Comparison of ENCODE assay signal across 20 cellular contexts in genomic region chr13:44223785-44224432, GRCh38.
DNase-seq lines count a peak whose midpoint lies in the region; ATAC-seq and TF ChIP-seq lines count a peak whose summit lies in the region.
"Had no signal": no experiment of that assay in that cellular context is flagged by ENCODE, and none has a peak within 500 bp of the region (broad histone marks: within the 10 kb centered on the region; RNA-seq: fewer than 3 reads in every experiment).

No MANE protein-coding gene starts in this region.

- no peak overlapping the region for H3K4me3 ChIP-seq in heart right ventricle
- H3K4me3 ChIP-seq in right atrium auricular region: no peak overlapping the region
- no peak overlapping the region for H3K4me3 ChIP-seq in gastrocnemius medialis
- H3K4me3 ChIP-seq in uterus: no peak overlapping the region
- H3K4me3 ChIP-seq: A549, GM12878 had no signal

- H3K9me3 ChIP-seq in heart right ventricle (no peaks in the 10 kb centered on the region), right atrium auricular region (no peaks in the 10 kb centered on the region), gastrocnemius medialis (no peaks in the 10 kb centered on the region), uterus (no peaks in the 10 kb centered on the region)
- H3K9me3 ChIP-seq: SK-N-SH had no signal

- no peak for DNase-seq in heart right ventricle
- DNase-seq in left ventricle myocardium superior: no peak
- no peak for DNase-seq in right atrium auricular region (ENCODE audit: low spot score)
- no peak for DNase-seq in gastrocnemius medialis
- DNase-seq in uterus: no peak
- no peak for DNase-seq in stimulated activated naive CD8-positive, alpha-beta T cell treated with anti-CD3 and anti-CD28 coated beads, Interleukin-15, amount 100 ng/mL, for 72 hours
- DNase-seq in posterior cingulate gyrus: no peak
- DNase-seq: activated CD4-positive, alpha-beta T cell treated with anti-CD3 and anti-CD28 coated beads, Interleukin-2, amount 50 U/mL, for 48 hours; activated T-cell treated with anti-CD3 and anti-CD28 coated beads, Interleukin-2, amount 50 U/mL, for 4 hours; CD4-positive, CD25-positive, alpha-beta regulatory T cell; EL; H7; head of caudate nucleus; NCI-H146; NCI-H524 treated with DMSO at 0.1 percent for 48 hours; OCI-M1; SK-N-SH had no signal

- 8 to 54% methylated on average over 2 of the region's 2 CpGs for WGBS in heart right ventricle, 2 donors

- no peaks in the 10 kb centered on the region for H3K27me3 Mint-ChIP-seq in stimulated activated naive CD8-positive, alpha-beta T cell treated with anti-CD3 and anti-CD28 coated beads, Interleukin-15, amount 100 ng/mL, for 72 hours

- no peaks in the 10 kb centered on the region for H3K27me3 ChIP-seq in heart right ventricle
- no peaks in the 10 kb centered on the region for H3K27me3 ChIP-seq in right atrium auricular region
- H3K27me3 ChIP-seq in gastrocnemius medialis: no peaks in the 10 kb centered on the region
- no peaks in the 10 kb centered on the region for H3K27me3 ChIP-seq in uterus

- TF ChIP-seq POLR2A in gastrocnemius medialis (IDR thresholded peaks at IDR 0.05): no peak
- TF ChIP-seq POLR2A in uterus (IDR thresholded peaks at IDR 0.05): no peak

- H3K27ac ChIP-seq in heart right ventricle (peak overlapping the region; percentile 5 to 71 (median 63)), right atrium auricular region (peak overlapping the region; percentile 61 to 69), gastrocnemius medialis (peak overlapping the region; percentile 66 to 78 (median 72)), uterus (peak overlapping the region; percentile 80 to 98)

- peaks cover 2 to 42% (median 22%) of the 10 kb centered on the region in 9 donors for H3K4me1 ChIP-seq in heart right ventricle
- H3K4me1 ChIP-seq in right atrium auricular region: peaks cover 0 to 41% of the 10 kb centered on the region in 2 donors
- peaks cover 25 to 49% of the 10 kb centered on the region in 2 donors for H3K4me1 ChIP-seq in gastrocnemius medialis
- peaks cover 5 to 29% of the 10 kb centered on the region in 2 donors for H3K4me1 ChIP-seq in uterus

- in situ Hi-C loops in gastrocnemius medialis (cut with MboI; ENCODE audit: low sequenced_read_pairs in 4 of 4): loop anchor here in 1 of 4 donors (25.0 kb wide), 1 partner anchor 312 kb away; no protein-coding TSS in a partner anchor

- TF ChIP-seq CTCF in heart right ventricle (IDR thresholded peaks at IDR 0.05) (no peak), right atrium auricular region (IDR thresholded peaks at IDR 0.05) (no peak), gastrocnemius medialis (IDR thresholded peaks at IDR 0.05 in 4 of 5, conservative IDR thresholded peaks at IDR 0.05 in 1 of 5) (no peak), uterus (IDR thresholded peaks at IDR 0.05) (peak in 1 of 4 experiments; percentile 2)

- no peaks in the 10 kb centered on the region for H3K9me3 Mint-ChIP-seq in stimulated activated naive CD8-positive, alpha-beta T cell treated with anti-CD3 and anti-CD28 coated beads, Interleukin-15, amount 100 ng/mL, for 72 hours
- H3K9me3 Mint-ChIP-seq: activated T-cell treated with anti-CD3 and anti-CD28 coated beads, Interleukin-2, amount 50 U/mL, for 4 hours had no signal

- peak in 1 of 8 donors; percentile 60 for ATAC-seq in heart right ventricle
- ATAC-seq in left ventricle myocardium superior: no peak
- no peak for ATAC-seq in gastrocnemius medialis
- no peak for ATAC-seq in GM21360 (IDR thresholded peaks at IDR 0.05; ENCODE audit: unreplicated experiment)
- no peak for ATAC-seq in stimulated activated naive CD8-positive, alpha-beta T cell treated with anti-CD3 and anti-CD28 coated beads, Interleukin-15, amount 100 ng/mL, for 72 hours
- ATAC-seq: A549; activated T-cell treated with anti-CD3 and anti-CD28 coated beads, Interleukin-2, amount 50 U/mL, for 4 hours; GM12878 had no signal

- H3K27ac Mint-ChIP-seq in stimulated activated naive CD8-positive, alpha-beta T cell treated with anti-CD3 and anti-CD28 coated beads, Interleukin-15, amount 100 ng/mL, for 72 hours: peak overlapping the region in 1 of 2 donors; percentile 57
- H3K27ac Mint-ChIP-seq: CD4-positive, CD25-positive, alpha-beta regulatory T cell had no signal

- intact Hi-C loops in heart right ventricle (cut with DNase I): loop anchor here in 2 of 10 donors (1.0 to 5.0 kb wide), 2 partner anchors 12 to 82 kb away; no protein-coding TSS in a partner anchor
- intact Hi-C loops in left ventricle myocardium superior (cut with micrococcal nuclease): no loop called here
- intact Hi-C loops in gastrocnemius medialis (cut with DNase I; ENCODE audit: low total_unique reads): no loop called here
- intact Hi-C loops in uterus (cut with DNase I; ENCODE audit: low total_unique reads): no loop called here
- intact Hi-C loops in posterior cingulate gyrus (cut with DNase I): loop anchor here (10.0 kb wide), 1 partner anchor 79 kb away; no protein-coding TSS in a partner anchor

- no peaks in the 10 kb centered on the region for H3K36me3 ChIP-seq in heart right ventricle
- no peaks in the 10 kb centered on the region for H3K36me3 ChIP-seq in right atrium auricular region
- no peaks in the 10 kb centered on the region for H3K36me3 ChIP-seq in gastrocnemius medialis
- no peaks in the 10 kb centered on the region for H3K36me3 ChIP-seq in uterus

- H3K4me3 Mint-ChIP-seq in stimulated activated naive CD8-positive, alpha-beta T cell treated with anti-CD3 and anti-CD28 coated beads, Interleukin-15, amount 100 ng/mL, for 72 hours: no peak overlapping the region
- H3K4me3 Mint-ChIP-seq: activated T-cell treated with anti-CD3 and anti-CD28 coated beads, Interleukin-2, amount 50 U/mL, for 4 hours; CD4-positive, CD25-positive, alpha-beta regulatory T cell had no signal

- H3K4me1 Mint-ChIP-seq in stimulated activated naive CD8-positive, alpha-beta T cell treated with anti-CD3 and anti-CD28 coated beads, Interleukin-15, amount 100 ng/mL, for 72 hours: no peaks in the 10 kb centered on the region
- H3K4me1 Mint-ChIP-seq: CD4-positive, CD25-positive, alpha-beta regulatory T cell had no signal
